Comparison of ENCODE assay signal across 1 cellular context in the genomic region with DNA sequence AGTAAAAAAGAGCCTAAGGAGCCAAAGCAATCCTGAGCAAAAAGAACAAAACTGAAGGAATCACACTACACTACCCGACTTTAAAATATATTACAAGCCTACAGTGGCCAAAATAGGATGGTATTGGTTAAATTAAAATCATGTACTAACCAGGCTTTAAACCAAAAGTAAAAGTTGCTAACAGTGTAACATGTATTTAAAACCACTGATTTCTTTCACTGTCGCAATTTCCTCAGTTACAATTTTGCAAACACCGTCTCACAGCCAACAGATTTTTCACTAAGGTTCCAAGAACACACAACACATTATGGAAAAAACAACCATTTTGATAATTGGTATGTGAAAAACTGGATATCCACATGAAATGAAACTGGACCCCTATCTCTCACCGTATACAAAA.
TF ChIP-seq lines count a peak whose summit lies in the region.

No MANE protein-coding gene starts in this region.

TF ChIP-seq in GM23338, 12 proteins besides CTCF, POLR2A, EP300 and RAD21 (continued from another document):
- TF ChIP-seq, protein P1, sequence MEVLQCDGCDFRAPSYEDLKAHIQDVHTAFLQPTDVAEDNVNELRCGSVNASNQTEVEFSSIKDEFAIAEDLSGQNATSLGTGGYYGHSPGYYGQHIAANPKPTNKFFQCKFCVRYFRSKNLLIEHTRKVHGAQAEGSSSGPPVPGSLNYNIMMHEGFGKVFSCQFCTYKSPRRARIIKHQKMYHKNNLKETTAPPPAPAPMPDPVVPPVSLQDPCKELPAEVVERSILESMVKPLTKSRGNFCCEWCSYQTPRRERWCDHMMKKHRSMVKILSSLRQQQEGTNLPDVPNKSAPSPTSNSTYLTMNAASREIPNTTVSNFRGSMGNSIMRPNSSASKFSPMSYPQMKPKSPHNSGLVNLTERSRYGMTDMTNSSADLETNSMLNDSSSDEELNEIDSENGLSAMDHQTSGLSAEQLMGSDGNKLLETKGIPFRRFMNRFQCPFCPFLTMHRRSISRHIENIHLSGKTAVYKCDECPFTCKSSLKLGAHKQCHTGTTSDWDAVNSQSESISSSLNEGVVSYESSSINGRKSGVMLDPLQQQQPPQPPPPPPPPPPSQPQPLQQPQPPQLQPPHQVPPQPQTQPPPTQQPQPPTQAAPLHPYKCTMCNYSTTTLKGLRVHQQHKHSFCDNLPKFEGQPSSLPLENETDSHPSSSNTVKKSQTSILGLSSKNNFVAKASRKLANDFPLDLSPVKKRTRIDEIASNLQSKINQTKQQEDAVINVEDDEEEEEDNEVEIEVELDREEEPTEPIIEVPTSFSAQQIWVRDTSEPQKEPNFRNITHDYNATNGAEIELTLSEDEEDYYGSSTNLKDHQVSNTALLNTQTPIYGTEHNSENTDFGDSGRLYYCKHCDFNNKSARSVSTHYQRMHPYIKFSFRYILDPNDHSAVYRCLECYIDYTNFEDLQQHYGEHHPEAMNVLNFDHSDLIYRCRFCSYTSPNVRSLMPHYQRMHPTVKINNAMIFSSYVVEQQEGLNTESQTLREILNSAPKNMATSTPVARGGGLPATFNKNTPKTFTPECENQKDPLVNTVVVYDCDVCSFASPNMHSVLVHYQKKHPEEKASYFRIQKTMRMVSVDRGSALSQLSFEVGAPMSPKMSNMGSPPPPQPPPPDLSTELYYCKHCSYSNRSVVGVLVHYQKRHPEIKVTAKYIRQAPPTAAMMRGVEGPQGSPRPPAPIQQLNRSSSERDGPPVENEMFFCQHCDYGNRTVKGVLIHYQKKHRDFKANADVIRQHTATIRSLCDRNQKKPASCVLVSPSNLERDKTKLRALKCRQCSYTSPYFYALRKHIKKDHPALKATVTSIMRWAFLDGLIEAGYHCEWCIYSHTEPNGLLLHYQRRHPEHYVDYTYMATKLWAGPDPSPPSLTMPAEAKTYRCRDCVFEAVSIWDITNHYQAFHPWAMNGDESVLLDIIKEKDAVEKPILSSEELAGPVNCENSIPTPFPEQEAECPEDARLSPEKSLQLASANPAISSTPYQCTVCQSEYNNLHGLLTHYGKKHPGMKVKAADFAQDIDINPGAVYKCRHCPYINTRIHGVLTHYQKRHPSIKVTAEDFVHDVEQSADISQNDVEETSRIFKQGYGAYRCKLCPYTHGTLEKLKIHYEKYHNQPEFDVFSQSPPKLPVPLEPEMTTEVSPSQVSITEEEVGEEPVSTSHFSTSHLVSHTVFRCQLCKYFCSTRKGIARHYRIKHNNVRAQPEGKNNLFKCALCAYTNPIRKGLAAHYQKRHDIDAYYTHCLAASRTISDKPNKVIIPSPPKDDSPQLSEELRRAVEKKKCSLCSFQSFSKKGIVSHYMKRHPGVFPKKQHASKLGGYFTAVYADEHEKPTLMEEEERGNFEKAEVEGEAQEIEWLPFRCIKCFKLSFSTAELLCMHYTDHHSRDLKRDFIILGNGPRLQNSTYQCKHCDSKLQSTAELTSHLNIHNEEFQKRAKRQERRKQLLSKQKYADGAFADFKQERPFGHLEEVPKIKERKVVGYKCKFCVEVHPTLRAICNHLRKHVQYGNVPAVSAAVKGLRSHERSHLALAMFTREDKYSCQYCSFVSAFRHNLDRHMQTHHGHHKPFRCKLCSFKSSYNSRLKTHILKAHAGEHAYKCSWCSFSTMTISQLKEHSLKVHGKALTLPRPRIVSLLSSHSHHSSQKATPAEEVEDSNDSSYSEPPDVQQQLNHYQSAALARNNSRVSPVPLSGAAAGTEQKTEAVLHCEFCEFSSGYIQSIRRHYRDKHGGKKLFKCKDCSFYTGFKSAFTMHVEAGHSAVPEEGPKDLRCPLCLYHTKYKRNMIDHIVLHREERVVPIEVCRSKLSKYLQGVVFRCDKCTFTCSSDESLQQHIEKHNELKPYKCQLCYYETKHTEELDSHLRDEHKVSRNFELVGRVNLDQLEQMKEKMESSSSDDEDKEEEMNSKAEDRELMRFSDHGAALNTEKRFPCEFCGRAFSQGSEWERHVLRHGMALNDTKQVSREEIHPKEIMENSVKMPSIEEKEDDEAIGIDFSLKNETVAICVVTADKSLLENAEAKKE (CRISPR knock-in tag; IDR thresholded peaks at IDR 0.05), result no peak
- TF ChIP-seq, protein P2, sequence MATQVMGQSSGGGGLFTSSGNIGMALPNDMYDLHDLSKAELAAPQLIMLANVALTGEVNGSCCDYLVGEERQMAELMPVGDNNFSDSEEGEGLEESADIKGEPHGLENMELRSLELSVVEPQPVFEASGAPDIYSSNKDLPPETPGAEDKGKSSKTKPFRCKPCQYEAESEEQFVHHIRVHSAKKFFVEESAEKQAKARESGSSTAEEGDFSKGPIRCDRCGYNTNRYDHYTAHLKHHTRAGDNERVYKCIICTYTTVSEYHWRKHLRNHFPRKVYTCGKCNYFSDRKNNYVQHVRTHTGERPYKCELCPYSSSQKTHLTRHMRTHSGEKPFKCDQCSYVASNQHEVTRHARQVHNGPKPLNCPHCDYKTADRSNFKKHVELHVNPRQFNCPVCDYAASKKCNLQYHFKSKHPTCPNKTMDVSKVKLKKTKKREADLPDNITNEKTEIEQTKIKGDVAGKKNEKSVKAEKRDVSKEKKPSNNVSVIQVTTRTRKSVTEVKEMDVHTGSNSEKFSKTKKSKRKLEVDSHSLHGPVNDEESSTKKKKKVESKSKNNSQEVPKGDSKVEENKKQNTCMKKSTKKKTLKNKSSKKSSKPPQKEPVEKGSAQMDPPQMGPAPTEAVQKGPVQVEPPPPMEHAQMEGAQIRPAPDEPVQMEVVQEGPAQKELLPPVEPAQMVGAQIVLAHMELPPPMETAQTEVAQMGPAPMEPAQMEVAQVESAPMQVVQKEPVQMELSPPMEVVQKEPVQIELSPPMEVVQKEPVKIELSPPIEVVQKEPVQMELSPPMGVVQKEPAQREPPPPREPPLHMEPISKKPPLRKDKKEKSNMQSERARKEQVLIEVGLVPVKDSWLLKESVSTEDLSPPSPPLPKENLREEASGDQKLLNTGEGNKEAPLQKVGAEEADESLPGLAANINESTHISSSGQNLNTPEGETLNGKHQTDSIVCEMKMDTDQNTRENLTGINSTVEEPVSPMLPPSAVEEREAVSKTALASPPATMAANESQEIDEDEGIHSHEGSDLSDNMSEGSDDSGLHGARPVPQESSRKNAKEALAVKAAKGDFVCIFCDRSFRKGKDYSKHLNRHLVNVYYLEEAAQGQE (IDR thresholded peaks at IDR 0.05; ENCODE audit: unreplicated experiment), result no peak
- TF ChIP-seq ZNF331 (CRISPR knock-in tag; IDR thresholded peaks at IDR 0.05; ENCODE audit: low read depth) (no peak), EZH2 (IDR thresholded peaks at IDR 0.05; ENCODE audit: low read depth, unreplicated experiment) (no peak)
